1 cellular context compared by ENCODE assay signal in the genomic region with DNA sequence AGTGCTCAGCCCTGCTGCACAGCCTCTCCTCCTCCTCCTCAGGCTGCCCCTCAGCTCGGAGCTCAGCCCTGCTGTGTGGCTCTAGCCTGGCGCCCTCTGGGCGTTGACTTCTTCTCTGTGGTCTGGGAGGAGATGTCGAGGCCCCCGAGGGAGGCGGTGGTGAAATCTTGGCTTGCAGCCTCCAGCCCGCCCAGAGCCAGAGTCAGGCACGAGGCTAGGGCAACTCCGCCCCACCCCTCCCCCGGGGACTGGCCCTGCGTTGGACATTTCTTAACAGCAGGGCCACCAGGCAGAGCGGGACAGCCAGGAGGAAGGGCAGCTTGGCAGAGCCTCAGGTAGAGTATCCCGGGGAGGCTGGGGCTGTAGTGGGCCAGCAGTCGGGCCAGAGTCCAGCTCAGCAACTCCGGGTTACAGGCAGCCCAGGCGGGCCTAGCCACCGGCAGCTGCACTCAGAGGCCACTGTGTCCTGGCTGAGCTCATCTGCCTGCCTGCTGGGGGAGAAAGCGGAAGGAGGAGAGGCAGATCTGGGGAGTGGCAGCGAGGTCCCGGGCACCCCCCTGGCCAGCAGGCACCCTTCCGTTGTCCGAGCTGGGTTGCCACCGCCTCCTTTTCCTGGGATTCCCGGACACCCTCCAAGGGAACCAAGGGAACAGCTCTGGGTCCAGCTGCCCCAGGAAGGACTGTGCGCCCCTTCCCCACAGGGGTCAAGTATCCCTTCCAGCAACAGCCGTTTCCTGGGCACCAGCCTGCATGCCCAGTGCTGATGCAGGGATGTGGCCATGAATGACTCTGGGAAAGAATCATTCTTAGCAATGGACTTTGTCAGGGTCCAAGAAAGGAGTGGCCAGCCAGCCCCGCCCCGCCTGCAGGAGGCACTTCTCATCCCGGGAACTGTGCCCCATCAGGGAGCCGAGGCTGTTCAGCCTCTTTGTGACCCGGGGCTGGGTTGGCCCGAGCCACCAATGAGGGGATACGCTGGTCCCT.
TF ChIP-seq lines count a peak whose summit lies in the region.

A gene with protein sequence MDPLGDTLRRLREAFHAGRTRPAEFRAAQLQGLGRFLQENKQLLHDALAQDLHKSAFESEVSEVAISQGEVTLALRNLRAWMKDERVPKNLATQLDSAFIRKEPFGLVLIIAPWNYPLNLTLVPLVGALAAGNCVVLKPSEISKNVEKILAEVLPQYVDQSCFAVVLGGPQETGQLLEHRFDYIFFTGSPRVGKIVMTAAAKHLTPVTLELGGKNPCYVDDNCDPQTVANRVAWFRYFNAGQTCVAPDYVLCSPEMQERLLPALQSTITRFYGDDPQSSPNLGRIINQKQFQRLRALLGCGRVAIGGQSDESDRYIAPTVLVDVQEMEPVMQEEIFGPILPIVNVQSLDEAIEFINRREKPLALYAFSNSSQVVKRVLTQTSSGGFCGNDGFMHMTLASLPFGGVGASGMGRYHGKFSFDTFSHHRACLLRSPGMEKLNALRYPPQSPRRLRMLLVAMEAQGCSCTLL (plus strand): TSS at position 270 of the 984 bp plus-strand sequence. CDS start 4,971 bp downstream, outside the sequence.

TF ChIP-seq in IMR-90, 13 proteins besides CTCF, POLR2A, EP300 and RAD21 (continued from another document):
- TF ChIP-seq MXI1 (IDR thresholded peaks at IDR 0.05; ENCODE audit: borderline replicate concordance, low read depth, low read length) (peak; percentile 38; the same call in 1 of the 2 replicates), FOS (IDR thresholded peaks at IDR 0.05; ENCODE audit: low read depth, low read length) (no peak), RCOR1 (IDR thresholded peaks at IDR 0.05; ENCODE audit: insufficient replicate concordance, low read length) (no peak), BHLHE40 (IDR thresholded peaks at IDR 0.05; ENCODE audit: low read depth, low read length) (peak; percentile 71), MAFK (IDR thresholded peaks at IDR 0.05; ENCODE audit: low read depth, low read length) (no peak), NFE2L2 (IDR thresholded peaks at IDR 0.05; ENCODE audit: low read depth, low read length) (no peak), CHD1 (IDR thresholded peaks at IDR 0.05; ENCODE audit: low read depth, low read length) (no peak), MAZ (IDR thresholded peaks at IDR 0.05; ENCODE audit: borderline replicate concordance, low read depth, low read length) (peak; percentile 65; the same call in 1 of the 2 replicates), SMC3 (IDR thresholded peaks at IDR 0.05; ENCODE audit: low read depth, low read length) (no peak)
- TF ChIP-seq, protein P1, sequence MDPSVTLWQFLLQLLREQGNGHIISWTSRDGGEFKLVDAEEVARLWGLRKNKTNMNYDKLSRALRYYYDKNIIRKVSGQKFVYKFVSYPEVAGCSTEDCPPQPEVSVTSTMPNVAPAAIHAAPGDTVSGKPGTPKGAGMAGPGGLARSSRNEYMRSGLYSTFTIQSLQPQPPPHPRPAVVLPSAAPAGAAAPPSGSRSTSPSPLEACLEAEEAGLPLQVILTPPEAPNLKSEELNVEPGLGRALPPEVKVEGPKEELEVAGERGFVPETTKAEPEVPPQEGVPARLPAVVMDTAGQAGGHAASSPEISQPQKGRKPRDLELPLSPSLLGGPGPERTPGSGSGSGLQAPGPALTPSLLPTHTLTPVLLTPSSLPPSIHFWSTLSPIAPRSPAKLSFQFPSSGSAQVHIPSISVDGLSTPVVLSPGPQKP (IDR thresholded peaks at IDR 0.05; ENCODE audit: borderline replicate concordance, low read depth, low read length) = no peak
- TF ChIP-seq, protein P2, sequence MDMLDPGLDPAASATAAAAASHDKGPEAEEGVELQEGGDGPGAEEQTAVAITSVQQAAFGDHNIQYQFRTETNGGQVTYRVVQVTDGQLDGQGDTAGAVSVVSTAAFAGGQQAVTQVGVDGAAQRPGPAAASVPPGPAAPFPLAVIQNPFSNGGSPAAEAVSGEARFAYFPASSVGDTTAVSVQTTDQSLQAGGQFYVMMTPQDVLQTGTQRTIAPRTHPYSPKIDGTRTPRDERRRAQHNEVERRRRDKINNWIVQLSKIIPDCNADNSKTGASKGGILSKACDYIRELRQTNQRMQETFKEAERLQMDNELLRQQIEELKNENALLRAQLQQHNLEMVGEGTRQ (IDR thresholded peaks at IDR 0.05; ENCODE audit: low read depth, low read length) = peak; percentile 4; the same call in 1 of the 2 replicates
